In the genomic region with DNA sequence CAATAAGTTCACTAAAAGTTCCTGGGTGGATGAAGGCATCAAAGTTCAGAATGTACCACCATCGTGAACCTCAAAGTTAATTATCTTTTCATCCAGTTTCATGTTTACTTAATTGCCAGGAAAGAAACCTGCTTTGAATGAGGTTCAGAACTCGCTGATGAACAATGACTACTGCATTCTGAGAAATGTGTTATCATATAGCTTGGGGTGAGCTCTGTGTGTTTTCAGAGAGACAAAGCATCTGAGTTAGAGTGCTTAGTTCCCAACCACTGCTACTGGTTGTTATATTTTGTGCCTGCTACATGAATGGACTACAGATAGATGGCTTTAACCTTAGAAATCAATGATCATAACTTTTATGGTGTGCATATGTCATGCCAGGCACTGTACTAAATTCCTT, we compare ENCODE assay signal across 32 cellular contexts.
"Had no signal": no experiment of that assay in that cellular context is flagged by ENCODE, and none has a peak within 500 bp of the region (broad histone marks: within the 10 kb centered on the region; RNA-seq: fewer than 3 reads in every experiment).

No MANE protein-coding gene starts in this region.

- H3K4me3 Mint-ChIP-seq: activated naive CD4-positive, alpha-beta T cell treated with anti-CD3 and anti-CD28 coated beads for 36 hours; activated naive CD4-positive, alpha-beta T cell treated with anti-CD3 and anti-CD28 coated beads, Interleukin-2, amount 10 ng/mL, durations not matched to agents 7 days and 5 days; activated naive CD4-positive, alpha-beta T cell treated with anti-CD3 and anti-CD28 coated beads, Interleukin-2, amount 50 U/mL, for 24 hours; activated naive CD8-positive, alpha-beta T cell; activated naive CD8-positive, alpha-beta T cell treated with anti-CD3 and anti-CD28 coated beads for 36 hours; activated naive CD8-positive, alpha-beta T cell treated with anti-CD3 and anti-CD28 coated beads, Interleukin-2, amount 10 ng/mL, durations not matched to agents 7 days and 5 days; activated naive CD8-positive, alpha-beta T cell treated with anti-CD3 and anti-CD28 coated beads, Interleukin-2, amount 50 U/mL, for 24 hours; activated T-cell treated with anti-CD3 and anti-CD28 coated beads, Interleukin-2, amount 50 U/mL, for 24 hours; activated T-cell treated with anti-CD3 and anti-CD28 coated beads, Interleukin-2, amount 50 U/mL, for 4 hours; activated T-helper 1 cell treated with anti-CD3 and anti-CD28 coated beads, Interleukin-12 subunit alpha, Interleukin-12 subunit beta, Interleukin-2, Interleukin-4 antibody, amounts not matched to agents 30 ng/mL and 10 ng/mL and 1 ng/mL, durations not matched to agents 14 hours and 24 hours and 36 hours; activated T-helper 17 cell treated with anti-CD3 and anti-CD28 coated beads, Interleukin-2, amount 50 U/mL, for 72 hours; brain; central memory CD8-positive, alpha-beta T cell had no signal

- ATAC-seq: activated naive CD8-positive, alpha-beta T cell treated with anti-CD3 and anti-CD28 coated beads, Interleukin-2, amount 50 U/mL, for 24 hours; activated T-cell treated with anti-CD3 and anti-CD28 coated beads, Interleukin-2, amount 50 U/mL, for 4 hours; activated T-helper 17 cell treated with anti-CD3 and anti-CD28 coated beads, Interleukin-2, amount 50 U/mL, for 72 hours; body of pancreas had no signal

- H3K36me3 Mint-ChIP-seq: activated naive CD4-positive, alpha-beta T cell treated with anti-CD3 and anti-CD28 coated beads, Interleukin-2, amount 10 ng/mL, durations not matched to agents 7 days and 5 days; activated naive CD4-positive, alpha-beta T cell treated with anti-CD3 and anti-CD28 coated beads, Interleukin-2, amount 50 U/mL, for 24 hours; activated naive CD4-positive, alpha-beta T cell treated with anti-CD3 and anti-CD28 coated beads, Interleukin-2, amount 50 U/mL, for 72 hours; activated naive CD8-positive, alpha-beta T cell; activated naive CD8-positive, alpha-beta T cell treated with anti-CD3 and anti-CD28 coated beads for 36 hours; activated naive CD8-positive, alpha-beta T cell treated with anti-CD3 and anti-CD28 coated beads, Interleukin-2, amount 10 ng/mL, durations not matched to agents 7 days and 5 days; brain had no signal

- DNase-seq: activated effector memory CD4-positive, alpha-beta T cell treated with anti-CD3 and anti-CD28 coated beads, Interleukin-2, amount 50 U/mL, for 16 hours; activated effector memory CD4-positive, alpha-beta T cell treated with Interleukin-2 at 50 U/mL for 16 hours; activated gamma-delta T cell; activated gamma-delta T cell treated with Interleukin-2 at 50 U/mL for 16 hours; activated naive CD4-positive, alpha-beta T cell; activated naive CD4-positive, alpha-beta T cell treated with anti-CD3 and anti-CD28 coated beads for 36 hours; activated naive CD4-positive, alpha-beta T cell treated with anti-CD3 and anti-CD28 coated beads, Interleukin-2, amount 10 ng/mL, durations not matched to agents 7 days and 5 days; activated naive CD4-positive, alpha-beta T cell treated with anti-CD3 and anti-CD28 coated beads, Interleukin-2, amount 50 U/mL, for 16 hours; activated naive CD4-positive, alpha-beta T cell treated with Interleukin-2 at 50 U/mL for 16 hours; activated naive CD8-positive, alpha-beta T cell treated with anti-CD3 and anti-CD28 coated beads for 36 hours; activated naive CD8-positive, alpha-beta T cell treated with anti-CD3 and anti-CD28 coated beads, Interleukin-2, amount 10 ng/mL, durations not matched to agents 7 days and 5 days; activated naive CD8-positive, alpha-beta T cell treated with anti-CD3 and anti-CD28 coated beads, Interleukin-2, amount 50 U/mL, for 24 hours; activated T-cell treated with anti-CD3 and anti-CD28 coated beads, Interleukin-2, amount 50 U/mL, for 24 hours; activated T-cell treated with anti-CD3 and anti-CD28 coated beads, Interleukin-2, amount 50 U/mL, for 4 hours; activated T-cell treated with anti-CD3 and anti-CD28 coated beads, Interleukin-2, amount 50 U/mL, for 48 hours; adrenal gland; amniotic stem cell; amygdala; anterior cingulate cortex; aorta; body of pancreas; brain microvascular endothelial cell; caudate nucleus; central memory CD4-positive, alpha-beta T cell; cerebellar nuclear complex had no signal

- H3K9me3 Mint-ChIP-seq: activated naive CD4-positive, alpha-beta T cell treated with anti-CD3 and anti-CD28 coated beads, Interleukin-2, amount 50 U/mL, for 24 hours; activated naive CD8-positive, alpha-beta T cell treated with anti-CD3 and anti-CD28 coated beads for 36 hours; brain had no signal

- H3K27me3 Mint-ChIP-seq: activated naive CD4-positive, alpha-beta T cell treated with anti-CD3 and anti-CD28 coated beads, Interleukin-2, amount 10 ng/mL, durations not matched to agents 7 days and 5 days; activated naive CD4-positive, alpha-beta T cell treated with anti-CD3 and anti-CD28 coated beads, Interleukin-2, amount 50 U/mL, for 24 hours; activated naive CD8-positive, alpha-beta T cell; activated naive CD8-positive, alpha-beta T cell treated with anti-CD3 and anti-CD28 coated beads for 36 hours; activated naive CD8-positive, alpha-beta T cell treated with anti-CD3 and anti-CD28 coated beads, Interleukin-2, amount 10 ng/mL, durations not matched to agents 7 days and 5 days; activated naive CD8-positive, alpha-beta T cell treated with anti-CD3 and anti-CD28 coated beads, Interleukin-2, amount 50 U/mL, for 24 hours; activated T-cell treated with anti-CD3 and anti-CD28 coated beads, Interleukin-2, amount 50 U/mL, for 24 hours; activated T-helper 17 cell treated with anti-CD3 and anti-CD28 coated beads, Interleukin-2, amount 50 U/mL, for 72 hours; brain; central memory CD8-positive, alpha-beta T cell had no signal

- H3K4me1 Mint-ChIP-seq: activated naive CD4-positive, alpha-beta T cell treated with anti-CD3 and anti-CD28 coated beads, Interleukin-2, amount 10 ng/mL, durations not matched to agents 7 days and 5 days; activated naive CD4-positive, alpha-beta T cell treated with anti-CD3 and anti-CD28 coated beads, Interleukin-2, amount 50 U/mL, for 24 hours; activated naive CD8-positive, alpha-beta T cell treated with anti-CD3 and anti-CD28 coated beads for 36 hours; activated naive CD8-positive, alpha-beta T cell treated with anti-CD3 and anti-CD28 coated beads, Interleukin-2, amount 10 ng/mL, durations not matched to agents 7 days and 5 days; activated naive CD8-positive, alpha-beta T cell treated with anti-CD3 and anti-CD28 coated beads, Interleukin-2, amount 50 U/mL, for 24 hours; activated T-helper 17 cell treated with anti-CD3 and anti-CD28 coated beads, Interleukin-2, amount 50 U/mL, for 72 hours; central memory CD8-positive, alpha-beta T cell had no signal

- H3K27ac Mint-ChIP-seq: activated naive CD4-positive, alpha-beta T cell treated with anti-CD3 and anti-CD28 coated beads for 36 hours; activated naive CD4-positive, alpha-beta T cell treated with anti-CD3 and anti-CD28 coated beads, Interleukin-2, amount 10 ng/mL, durations not matched to agents 7 days and 5 days; activated naive CD4-positive, alpha-beta T cell treated with anti-CD3 and anti-CD28 coated beads, Interleukin-2, amount 50 U/mL, for 24 hours; activated naive CD4-positive, alpha-beta T cell treated with anti-CD3 and anti-CD28 coated beads, Interleukin-2, amount 50 U/mL, for 72 hours; activated naive CD8-positive, alpha-beta T cell; activated naive CD8-positive, alpha-beta T cell treated with anti-CD3 and anti-CD28 coated beads for 36 hours; activated naive CD8-positive, alpha-beta T cell treated with anti-CD3 and anti-CD28 coated beads, Interleukin-2, amount 10 ng/mL, durations not matched to agents 7 days and 5 days; activated naive CD8-positive, alpha-beta T cell treated with anti-CD3 and anti-CD28 coated beads, Interleukin-2, amount 50 U/mL, for 24 hours; activated T-cell treated with anti-CD3 and anti-CD28 coated beads, Interleukin-2, amount 50 U/mL, for 24 hours; activated T-helper 1 cell treated with anti-CD3 and anti-CD28 coated beads, Interleukin-12 subunit alpha, Interleukin-12 subunit beta, Interleukin-2, Interleukin-4 antibody, amounts not matched to agents 30 ng/mL and 10 ng/mL and 1 ng/mL, durations not matched to agents 14 hours and 24 hours and 36 hours; activated T-helper 17 cell treated with anti-CD3 and anti-CD28 coated beads, Interleukin-2, amount 50 U/mL, for 72 hours; brain had no signal
